1 cellular context compared by ENCODE assay signal in the genomic region with DNA sequence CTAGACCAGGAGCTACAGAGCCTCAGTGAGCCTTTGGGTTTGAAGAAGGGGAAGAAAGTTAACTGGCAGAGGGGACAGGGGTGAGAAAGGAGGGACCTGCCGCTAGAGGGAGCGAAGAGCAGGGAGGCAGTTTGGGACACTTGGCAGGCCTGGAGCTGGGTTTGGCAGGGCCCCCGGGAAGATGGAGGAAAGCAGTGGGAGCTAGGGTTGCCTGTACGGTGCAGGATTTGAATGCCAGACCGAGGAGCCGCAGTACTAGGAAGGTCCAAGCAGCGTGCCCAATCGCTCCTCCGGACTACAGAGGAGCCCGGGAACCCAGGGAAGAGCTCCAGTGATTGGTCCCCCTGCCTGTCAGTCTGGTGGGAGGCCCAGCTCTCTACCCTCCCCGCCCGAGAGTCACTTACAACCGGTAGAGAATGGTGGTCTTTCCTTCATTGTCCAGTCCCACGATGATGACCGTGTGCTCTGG.
TF ChIP-seq lines count a peak whose summit lies in the region.

No MANE protein-coding gene starts in this region.

TF ChIP-seq in H1, 55 proteins besides CTCF, POLR2A, EP300 and RAD21:
- TF ChIP-seq BRCA1 (IDR thresholded peaks at IDR 0.05; ENCODE audit: low read depth, low read length): no peak
- TF ChIP-seq CEBPB (IDR thresholded peaks at IDR 0.05; ENCODE audit: low read depth, low read length): no peak
- no peak for TF ChIP-seq NANOG (IDR thresholded peaks at IDR 0.05; ENCODE audit: insufficient read depth, low read depth, low read length, poor library complexity, severe bottlenecking)
- peak; percentile 70 for TF ChIP-seq TBP (IDR thresholded peaks at IDR 0.05; ENCODE audit: low read depth, low read length)
- 0 out of 2 replicates have a peak, but pooled peaks have one; percentile 46 for TF ChIP-seq RBBP5 (IDR thresholded peaks at IDR 0.05; ENCODE audit: borderline replicate concordance, low read depth, low read length)
- peak; percentile 90 for TF ChIP-seq SP1 (IDR thresholded peaks at IDR 0.05; ENCODE audit: low read depth, low read length)
- TF ChIP-seq TCF12 (IDR thresholded peaks at IDR 0.05; ENCODE audit: low read depth, low read length): 0 out of 2 replicates have a peak, but pooled peaks have one; percentile 5
- peak; percentile 89 for TF ChIP-seq YY1 (IDR thresholded peaks at IDR 0.05; ENCODE audit: low read depth, low read length)
- TF ChIP-seq RNF2 (IDR thresholded peaks at IDR 0.05; ENCODE audit: borderline replicate concordance, low read depth, low read length, missing control alignments, poor library complexity, severe bottlenecking): no peak
- peak in 1 of 2 experiments; percentile 92; a peak in 2 of 4 replicates for TF ChIP-seq SIN3A (conservative IDR thresholded peaks at IDR 0.05 in 1 of 2, IDR thresholded peaks at IDR 0.05 in 1 of 2; ENCODE audit: low read depth in 1 of 2, low read length in 2 of 2)
- peak; percentile 68; the same call in 1 of the 2 replicates for TF ChIP-seq KDM1A (IDR thresholded peaks at IDR 0.05; ENCODE audit: borderline replicate concordance, low read length)
- peak; percentile 42 for TF ChIP-seq CTBP2 (IDR thresholded peaks at IDR 0.05; ENCODE audit: borderline replicate concordance, insufficient read depth, insufficient read length, low read length)
- TF ChIP-seq CHD2 (IDR thresholded peaks at IDR 0.05; ENCODE audit: low read length): peak; percentile 75; the same call in 1 of the 2 replicates
- peak; percentile 43 for TF ChIP-seq ASH2L (IDR thresholded peaks at IDR 0.05; ENCODE audit: low read length)
- TF ChIP-seq SP2 (IDR thresholded peaks at IDR 0.05; ENCODE audit: low read length): peak; percentile 48
- TF ChIP-seq CREB1 (IDR thresholded peaks at IDR 0.05): 0 out of 2 replicates have a peak, but pooled peaks have one; percentile 28
- TF ChIP-seq SAP30 (IDR thresholded peaks at IDR 0.05; ENCODE audit: insufficient read depth, insufficient replicate concordance, low read length): peak; percentile 23
- TF ChIP-seq HDAC6 (IDR thresholded peaks at IDR 0.05; ENCODE audit: low read depth, low read length): no peak
- peak; percentile 66; the same call in 1 of the 2 replicates for TF ChIP-seq GABPA (IDR thresholded peaks at IDR 0.05; ENCODE audit: borderline replicate concordance, insufficient read depth, low read length)
- peak; percentile 59; the same call in 1 of the 2 replicates for TF ChIP-seq TAF1 (IDR thresholded peaks at IDR 0.05; ENCODE audit: low read depth, low read length)
- no peak for TF ChIP-seq EGR1 (IDR thresholded peaks at IDR 0.05; ENCODE audit: borderline replicate concordance, low read depth, low read length)
- TF ChIP-seq POLR2AphosphoS5 (IDR thresholded peaks at IDR 0.05; ENCODE audit: low read depth, low read length): no peak
- TF ChIP-seq RFX5 (IDR thresholded peaks at IDR 0.05; ENCODE audit: borderline replicate concordance, low read depth, low read length): no peak
- TF ChIP-seq MAFK (IDR thresholded peaks at IDR 0.05; ENCODE audit: low read depth, low read length): no peak
- TF ChIP-seq EZH2 (IDR thresholded peaks at IDR 0.05; ENCODE audit: low read depth, low read length, severe bottlenecking): no peak
- TF ChIP-seq FOSL1 (IDR thresholded peaks at IDR 0.05; ENCODE audit: insufficient read depth, low read depth, low read length): no peak
